In the genomic region with DNA sequence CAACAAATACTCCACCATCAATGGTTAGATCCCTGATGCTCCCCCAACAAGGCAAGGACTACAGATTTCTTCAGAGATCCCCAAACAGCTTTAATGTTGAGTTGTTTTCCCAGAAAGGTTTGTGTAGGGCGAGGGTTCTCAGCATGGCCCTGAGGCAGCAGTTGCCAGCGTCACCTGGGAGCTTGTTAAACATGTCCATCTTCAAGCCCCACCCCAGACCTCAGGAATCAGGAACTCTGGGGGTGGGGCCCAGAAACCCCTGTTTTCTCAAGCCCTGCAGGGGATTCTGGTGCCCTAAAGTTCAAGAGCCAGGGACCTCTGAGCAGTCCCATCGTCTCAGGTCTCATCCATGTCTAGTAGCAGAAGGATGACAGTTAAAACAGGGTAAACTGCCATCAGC, we compare ENCODE assay signal across 1 cellular context.
TF ChIP-seq lines count a peak whose summit lies in the region.

No MANE protein-coding gene starts in this region.

TF ChIP-seq in WTC11, 78 proteins besides CTCF, POLR2A, EP300 and RAD21 (continued from another document):
- TF ChIP-seq, protein P1, sequence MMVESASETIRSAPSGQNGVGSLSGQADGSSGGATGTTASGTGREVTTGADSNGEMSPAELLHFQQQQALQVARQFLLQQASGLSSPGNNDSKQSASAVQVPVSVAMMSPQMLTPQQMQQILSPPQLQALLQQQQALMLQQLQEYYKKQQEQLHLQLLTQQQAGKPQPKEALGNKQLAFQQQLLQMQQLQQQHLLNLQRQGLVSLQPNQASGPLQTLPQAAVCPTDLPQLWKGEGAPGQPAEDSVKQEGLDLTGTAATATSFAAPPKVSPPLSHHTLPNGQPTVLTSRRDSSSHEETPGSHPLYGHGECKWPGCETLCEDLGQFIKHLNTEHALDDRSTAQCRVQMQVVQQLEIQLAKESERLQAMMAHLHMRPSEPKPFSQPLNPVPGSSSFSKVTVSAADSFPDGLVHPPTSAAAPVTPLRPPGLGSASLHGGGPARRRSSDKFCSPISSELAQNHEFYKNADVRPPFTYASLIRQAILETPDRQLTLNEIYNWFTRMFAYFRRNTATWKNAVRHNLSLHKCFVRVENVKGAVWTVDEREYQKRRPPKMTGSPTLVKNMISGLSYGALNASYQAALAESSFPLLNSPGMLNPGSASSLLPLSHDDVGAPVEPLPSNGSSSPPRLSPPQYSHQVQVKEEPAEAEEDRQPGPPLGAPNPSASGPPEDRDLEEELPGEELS (CRISPR knock-in tag; IDR thresholded peaks at IDR 0.05), result no peak
